ENCODE assay signal across 30 cellular contexts in genomic region chr13:21934309-21934708, GRCh38.
DNase-seq lines count a peak whose midpoint lies in the region; ATAC-seq, FAIRE-seq and TF ChIP-seq lines count a peak whose summit lies in the region.
"Had no signal": no experiment of that assay in that cellular context is flagged by ENCODE, and none has a peak within 500 bp of the region (broad histone marks: within the 10 kb centered on the region; RNA-seq: fewer than 3 reads in every experiment).

No MANE protein-coding gene starts in this region.

- 81 to 92% methylated on average over 9 of the region's 9 CpGs for WGBS in pancreas, 2 donors

- H3K4me3 ChIP-seq in pancreas: no peak overlapping the region
- H3K4me3 ChIP-seq: ascending aorta, cardiac muscle cell, colonic mucosa, GM23248, SK-N-MC, skin epidermis, thoracic aorta, vagina had no signal

- H3K27ac ChIP-seq in pancreas: no peak overlapping the region
- H3K27ac ChIP-seq: 22Rv1, ascending aorta, cardiac muscle cell, colonic mucosa, GM23248, SK-N-MC, skin epidermis, thoracic aorta, vagina had no signal

- H3K4me1 ChIP-seq in pancreas: no peaks in the 10 kb centered on the region
- H3K4me1 ChIP-seq: ascending aorta, colonic mucosa, vagina had no signal

- DNase-seq in NCI-H1417 (lab: John Stamatoyannopoulos, UW) (peak in 2 of 3 experiments; percentile 37 to 73), NCI-H1417 treated with DMSO at 0.1 percent for 48 hours (lab: John Stamatoyannopoulos, UW) (no peak), NCI-H128 (lab: John Stamatoyannopoulos, UW; ENCODE audit: unreplicated experiment) (peak; percentile 54), NCI-H345 (lab: John Stamatoyannopoulos, UW) (peak; percentile 97), SHP77 (lab: John Stamatoyannopoulos, UW) (peak; percentile 76 to 82), pancreas (no peak)
- no peak for DNase-seq in effector memory CD8-positive, alpha-beta T cell
- DNase-seq: activated CD4-positive, alpha-beta T cell treated with anti-CD3 and anti-CD28 coated beads for 48 hours; activated CD8-positive, alpha-beta memory T cell treated with anti-CD3 and anti-CD28 coated beads for 24 hours; activated effector memory CD4-positive, alpha-beta T cell treated with anti-CD3 and anti-CD28 coated beads, Interleukin-2, amount 50 U/mL, for 16 hours; activated naive CD8-positive, alpha-beta T cell treated with anti-CD3 and anti-CD28 coated beads, Interleukin-2, amount 10 ng/mL, durations not matched to agents 7 days and 5 days; colonic mucosa; effector CD8-positive, alpha-beta T cell; glutamatergic neuron; GM23248; IMR-90; naive thymus-derived CD8-positive, alpha-beta T cell; occipital lobe; T-helper 17 cell had no signal

- H3K9me3 ChIP-seq in pancreas: no peaks in the 10 kb centered on the region
- H3K9me3 ChIP-seq: ascending aorta, colonic mucosa, thoracic aorta, vagina had no signal

- no peak overlapping the region for H3K4me3 Mint-ChIP-seq in effector memory CD8-positive, alpha-beta T cell
- H3K4me3 Mint-ChIP-seq: activated naive CD8-positive, alpha-beta T cell treated with anti-CD3 and anti-CD28 coated beads, Interleukin-2, amount 10 ng/mL, durations not matched to agents 7 days and 5 days; CD14-positive monocyte; naive thymus-derived CD8-positive, alpha-beta T cell; stimulated activated naive CD8-positive, alpha-beta T cell treated with anti-CD3 and anti-CD28 coated beads, Interleukin-15, Interleukin-2, amounts not matched to agents 100 ng/mL and 50 ng/mL, for 24 hours; T-helper 17 cell had no signal

- TF ChIP-seq CTCF in pancreas (IDR thresholded peaks at IDR 0.05): no peak

- no peak for FAIRE-seq in pancreas (lab: Jason Lieb, UNC)
- FAIRE-seq: keratinocyte had no signal

- intact Hi-C loops in pancreas (cut with DNase I): no loop called here

- H3K27me3 Mint-ChIP-seq in effector memory CD8-positive, alpha-beta T cell: peaks cover 0 to 17% of the 10 kb centered on the region in 2 donors
- H3K27me3 Mint-ChIP-seq: stimulated activated naive CD8-positive, alpha-beta T cell treated with anti-CD3 and anti-CD28 coated beads, Interleukin-15, Interleukin-2, amounts not matched to agents 100 ng/mL and 50 ng/mL, for 24 hours; T-helper 17 cell had no signal

- ATAC-seq in esophagus mucosa (no peak), pancreas (no peak)
- ATAC-seq in effector memory CD8-positive, alpha-beta T cell (replicated peaks): no peak
- ATAC-seq: naive thymus-derived CD8-positive, alpha-beta T cell; T-helper 17 cell had no signal

- peaks cover 0 to 1% of the 10 kb centered on the region in 2 donors for H3K9me3 Mint-ChIP-seq in effector memory CD8-positive, alpha-beta T cell
- H3K9me3 Mint-ChIP-seq: activated naive CD8-positive, alpha-beta T cell treated with anti-CD3 and anti-CD28 coated beads, Interleukin-2, amount 10 ng/mL, durations not matched to agents 7 days and 5 days; naive thymus-derived CD8-positive, alpha-beta T cell; stimulated activated naive CD8-positive, alpha-beta T cell treated with anti-CD3 and anti-CD28 coated beads, Interleukin-15, Interleukin-2, amounts not matched to agents 100 ng/mL and 50 ng/mL, for 24 hours had no signal

- H3K27ac Mint-ChIP-seq in effector memory CD8-positive, alpha-beta T cell: no peak overlapping the region
- H3K27ac Mint-ChIP-seq: activated naive CD8-positive, alpha-beta T cell treated with anti-CD3 and anti-CD28 coated beads, Interleukin-2, amount 10 ng/mL, durations not matched to agents 7 days and 5 days; CD14-positive monocyte; naive thymus-derived CD8-positive, alpha-beta T cell; stimulated activated naive CD8-positive, alpha-beta T cell treated with anti-CD3 and anti-CD28 coated beads, Interleukin-15, Interleukin-2, amounts not matched to agents 100 ng/mL and 50 ng/mL, for 24 hours; T-helper 17 cell had no signal

- H3K36me3 Mint-ChIP-seq in effector memory CD8-positive, alpha-beta T cell (ENCODE audit: insufficient read depth): no peaks in the 10 kb centered on the region
- H3K36me3 Mint-ChIP-seq: activated naive CD8-positive, alpha-beta T cell treated with anti-CD3 and anti-CD28 coated beads, Interleukin-2, amount 10 ng/mL, durations not matched to agents 7 days and 5 days; CD14-positive monocyte; naive thymus-derived CD8-positive, alpha-beta T cell had no signal

- H3K4me1 Mint-ChIP-seq in effector memory CD8-positive, alpha-beta T cell (ENCODE audit: low read depth in 2 of 2): no peaks in the 10 kb centered on the region
- H3K4me1 Mint-ChIP-seq: CD14-positive monocyte, T-helper 17 cell had no signal

- no peaks in the 10 kb centered on the region for H3K36me3 ChIP-seq in pancreas
- H3K36me3 ChIP-seq: ascending aorta, cardiac muscle cell, colonic mucosa, thoracic aorta, vagina had no signal

- no peaks in the 10 kb centered on the region for H3K27me3 ChIP-seq in pancreas
- H3K27me3 ChIP-seq: ascending aorta, cardiac muscle cell, colonic mucosa, vagina had no signal

Comparison
In these comparisons a context has a peak if more than half of its experiments do, and no peak if none do; other contexts are left out.
1. DNase-seq: peak in NCI-H1417 (2 of 3), NCI-H128 (single experiment), NCI-H345 (single experiment) and SHP77 (2 of 2); none in NCI-H1417 treated with DMSO at 0.1 percent for 48 hours (single experiment), effector memory CD8-positive, alpha-beta T cell (0 of 3) and pancreas (0 of 6).